10 cellular contexts compared by ENCODE assay signal in genomic region chr9:133737071-133737773, GRCh38. TPM values are rescaled to one million over a fixed set of nuclear protein-coding genes. Genes with fewer than 3 reads are reported as not detected.
A peak's percentile ranks its signal among the peaks of the same experiment; 100 is the strongest.
DNase-seq lines count a peak whose midpoint lies in the region; ATAC-seq and TF ChIP-seq lines count a peak whose summit lies in the region.
"Had no signal": no experiment of that assay in that cellular context is flagged by ENCODE, and none has a peak within 500 bp of the region (broad histone marks: within the 10 kb centered on the region; RNA-seq: fewer than 3 reads in every experiment).

No MANE protein-coding gene starts in this region.

- CTCF ChIA-PET in mammary epithelial cell (lab: Charles Lee; ENCODE audit: low non-redundant PET): no interaction called here

- DNase-seq in breast epithelium (ENCODE audit: low spot score in 2 of 2) (no peak), mammary epithelial cell (no peak), WERI-Rb-1 (no peak), T-helper 1 cell (no peak)
- DNase-seq in central memory CD4-positive, alpha-beta T cell: no peak
- DNase-seq: NCI-H446 had no signal

- ATAC-seq in esophagus mucosa: no peak

- H3K4me3 ChIP-seq in breast epithelium (peak overlapping the region in 2 of 3 donors; percentile 48 to 66), mammary epithelial cell (replicated peaks in 1 of 3; ENCODE audit: insufficient read depth in 1 of 3, low read depth in 2 of 3, low read length in 3 of 3) (no peak overlapping the region), WERI-Rb-1 (ENCODE audit: low read depth, low read length) (peak overlapping the region; percentile 35), muscle layer of colon (ENCODE audit: low read depth in 1 of 2, low read length in 2 of 2) (peak overlapping the region; percentile 43 to 58), urinary bladder (ENCODE audit: low read depth, low read length) (peak overlapping the region; percentile 36)

- H3K9ac ChIP-seq in mammary epithelial cell (ENCODE audit: insufficient read depth, low read length): no peak overlapping the region
- H3K9ac ChIP-seq in muscle layer of colon (ENCODE audit: low read length): no peak overlapping the region

- intact Hi-C loops in breast epithelium (cut with DNase I; ENCODE audit: low total_unique reads): no loop called here
- intact Hi-C loops in mammary epithelial cell (cut with micrococcal nuclease): no loop called here

- no TSS peak for BruUV-seq in mammary epithelial cell (replicated peaks; lab: Mats Ljungman, UMichigan)

- H2AFZ ChIP-seq in mammary epithelial cell (ENCODE audit: low read depth, low read length): no peak overlapping the region

- H3K36me3 ChIP-seq in breast epithelium (no peaks in the 10 kb centered on the region), mammary epithelial cell (ENCODE audit: insufficient read depth, low read length) (no peaks in the 10 kb centered on the region), WERI-Rb-1 (no peaks in the 10 kb centered on the region), muscle layer of colon (ENCODE audit: insufficient read depth, low read length) (no peaks in the 10 kb centered on the region), urinary bladder (ENCODE audit: insufficient read depth) (no peaks in the 10 kb centered on the region)

- H3K27me3 ChIP-seq in breast epithelium: no peaks in the 10 kb centered on the region
- H3K27me3 ChIP-seq in mammary epithelial cell (ENCODE audit: insufficient read depth, low read length): no peaks in the 10 kb centered on the region
- H3K27me3 ChIP-seq in WERI-Rb-1 (ENCODE audit: insufficient read depth, low read depth, severe bottlenecking): no peaks in the 10 kb centered on the region
- H3K27me3 ChIP-seq in muscle layer of colon (ENCODE audit: control insufficient read depth in 1 of 2, insufficient read depth in 2 of 2, low read length in 2 of 2): no peaks in the 10 kb centered on the region

- TF ChIP-seq POLR2A in breast epithelium (IDR thresholded peaks at IDR 0.05): no peak

- in situ Hi-C loops in mammary epithelial cell (cut with MboI; ENCODE audit: low sequenced_read_pairs in 2 of 2): no loop called here

- dilution Hi-C loops in mammary epithelial cell (cut with HindIII; ENCODE audit: low sequenced_read_pairs): no loop called here

- H3K79me2 ChIP-seq in mammary epithelial cell (ENCODE audit: insufficient read depth, low read length): no peaks in the 10 kb centered on the region

- 13% methylated on average over 10 of the region's 15 CpGs for WGBS in mammary epithelial cell (ENCODE audit: low coverage, missing lambda C conversion rate)
- WGBS in urinary bladder: 59% methylated on average over 15 of the region's 15 CpGs

- no peak overlapping the region for H3K4me2 ChIP-seq in mammary epithelial cell (ENCODE audit: insufficient read depth, low read depth, low read length)

- TF ChIP-seq CTCF in breast epithelium (IDR thresholded peaks at IDR 0.05) (no peak), mammary epithelial cell (conservative IDR thresholded peaks at IDR 0.05 in 1 of 2, IDR thresholded peaks at IDR 0.05 in 1 of 2; ENCODE audit: extremely low read depth in 1 of 2, insufficient read depth in 1 of 2, low read depth in 1 of 2, low read length in 2 of 2) (no peak), WERI-Rb-1 (IDR thresholded peaks at IDR 0.05; ENCODE audit: low read depth, low read length) (no peak)

- H3K27ac ChIP-seq in breast epithelium: no peak overlapping the region
- no peak overlapping the region for H3K27ac ChIP-seq in mammary epithelial cell (ENCODE audit: insufficient read depth, low read depth, low read length)
- peak overlapping the region; percentile 72 for H3K27ac ChIP-seq in WERI-Rb-1
- H3K27ac ChIP-seq in muscle layer of colon (ENCODE audit: low read depth, low read length): no peak overlapping the region
- no peak overlapping the region for H3K27ac ChIP-seq in urinary bladder (ENCODE audit: low read depth)

- H3K4me1 ChIP-seq in breast epithelium: peaks cover 0 to 7% of the 10 kb centered on the region in 2 donors
- peaks cover 16% of the 10 kb centered on the region for H3K4me1 ChIP-seq in mammary epithelial cell (ENCODE audit: insufficient read depth, low read length)
- H3K4me1 ChIP-seq in muscle layer of colon (ENCODE audit: insufficient read depth, low read length): peaks cover 4% of the 10 kb centered on the region
- H3K4me1 ChIP-seq in urinary bladder (ENCODE audit: insufficient read depth): no peaks in the 10 kb centered on the region

- H3K9me3 ChIP-seq in breast epithelium (no peaks in the 10 kb centered on the region), mammary epithelial cell (replicated peaks; ENCODE audit: insufficient read depth, low read length) (no peaks in the 10 kb centered on the region), WERI-Rb-1 (ENCODE audit: severe bottlenecking) (no peaks in the 10 kb centered on the region), muscle layer of colon (ENCODE audit: low read length) (no peaks in the 10 kb centered on the region)

- H4K20me1 ChIP-seq in mammary epithelial cell (ENCODE audit: insufficient read depth, low read length): no peaks in the 10 kb centered on the region

RNA-seq across cellular contexts. Expression of gene SARDH, which starts 0.9 kb away (rescaled TPM):
- total RNA-seq in breast epithelium (1 to 10 TPM in 2 of 3 donors, under 1 TPM in 1; 0.16 to 2.0 (median 1.0) TPM), mammary epithelial cell (1 to 10 TPM in 1 of 2 donors, not detected in 1; 7.2 TPM), urinary bladder (4.9 TPM), esophagus mucosa (0.12 TPM)
- polyA plus RNA-seq in mammary epithelial cell (0.28 TPM), urinary bladder (1.5 TPM)
- not detected for polyA minus RNA-seq in mammary epithelial cell
- polyA plus RNA-seq: CD14-positive monocyte had no signal

Comparison
In these comparisons a context has a peak if more than half of its experiments do, and no peak if none do; other contexts are left out.
1. H3K4me3 ChIP-seq: peak in breast epithelium (2 of 3), WERI-Rb-1 (single experiment), muscle layer of colon (2 of 2) and urinary bladder (single experiment); none in mammary epithelial cell (0 of 3).